Comparison of ENCODE assay signal across 10 cellular contexts in the genomic region with DNA sequence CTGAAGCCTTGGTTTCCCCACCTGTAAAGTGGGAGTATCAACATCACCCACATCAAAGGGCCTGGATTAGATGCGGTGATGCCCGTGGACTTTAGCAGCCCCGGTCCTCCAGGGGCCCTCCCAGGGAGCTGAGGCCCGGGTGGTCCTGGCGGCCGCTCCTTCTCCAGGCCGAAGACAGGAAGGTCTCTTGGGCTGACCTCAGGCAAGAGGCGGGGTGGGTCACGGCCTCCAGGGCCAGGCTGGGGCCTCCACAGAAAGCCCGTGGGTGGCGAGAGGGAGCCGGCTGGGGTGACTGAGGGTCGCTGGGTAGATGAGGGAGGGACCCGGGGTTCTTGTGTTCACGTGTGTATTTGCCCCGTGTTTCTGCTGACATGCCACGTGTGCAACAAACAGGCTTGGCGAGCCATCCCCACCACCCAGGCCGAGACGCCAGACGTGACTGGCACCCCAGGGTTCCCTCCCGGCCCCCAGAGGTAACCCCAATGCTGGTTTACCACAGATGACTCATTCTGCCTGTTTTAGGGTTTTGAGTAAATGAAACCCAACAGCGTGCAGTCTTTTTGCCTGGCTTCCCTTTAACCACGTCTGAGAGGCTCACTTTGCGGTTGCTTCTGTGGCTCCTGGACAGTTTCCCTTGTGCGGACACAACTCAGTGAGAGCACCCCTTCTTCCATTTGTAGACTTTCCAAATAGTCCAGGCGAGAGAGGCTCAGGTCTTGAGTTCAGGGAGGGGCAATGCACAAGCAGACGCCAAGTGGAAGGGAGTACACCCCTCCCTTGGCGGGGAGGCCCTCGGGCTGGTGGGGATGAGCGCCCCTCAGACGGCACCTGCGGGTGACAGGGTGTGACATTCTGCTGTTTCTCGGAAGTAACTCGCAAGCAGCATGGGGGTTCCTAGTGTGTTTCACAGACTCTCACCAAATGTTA. TPM values are rescaled to one million over a fixed set of nuclear protein-coding genes. Genes with fewer than 3 reads are reported as not detected.
DNase-seq lines count a peak whose midpoint lies in the region; ATAC-seq and TF ChIP-seq lines count a peak whose summit lies in the region.
"Had no signal": no experiment of that assay in that cellular context is flagged by ENCODE, and none has a peak within 500 bp of the region (broad histone marks: within the 10 kb centered on the region; RNA-seq: fewer than 3 reads in every experiment).

No MANE protein-coding gene starts in this region.

- no peak for TF ChIP-seq POLR2A in esophagus squamous epithelium (IDR thresholded peaks at IDR 0.05)

- WGBS in esophagus squamous epithelium, 2 donors = 58 to 90% methylated on average over 14 to 20 of the region's 35 CpGs

- H3K4me1 ChIP-seq in RWPE2 (ENCODE audit: insufficient read depth, poor library complexity, severe bottlenecking) (no peaks in the 10 kb centered on the region), esophagus squamous epithelium (peaks cover 3 to 43% (median 27%) of the 10 kb centered on the region in 3 donors)

- no peak overlapping the region for H3K4me3 ChIP-seq in RWPE2 (ENCODE audit: severe bottlenecking)
- H3K4me3 ChIP-seq in esophagus squamous epithelium = no peak overlapping the region
- H3K4me3 ChIP-seq: left ventricle myocardium inferior had no signal

- no peaks in the 10 kb centered on the region for H3K36me3 ChIP-seq in RWPE2 (ENCODE audit: low read depth)
- no peaks in the 10 kb centered on the region for H3K36me3 ChIP-seq in esophagus squamous epithelium
- H3K36me3 ChIP-seq: left ventricle myocardium inferior had no signal

- H3K9me3 ChIP-seq in RWPE2 (ENCODE audit: severe bottlenecking) (no peaks in the 10 kb centered on the region), esophagus squamous epithelium (no peaks in the 10 kb centered on the region)
- H3K9me3 ChIP-seq: left ventricle myocardium inferior had no signal

- TF ChIP-seq CTCF in RWPE2 (IDR thresholded peaks at IDR 0.05; ENCODE audit: poor library complexity, severe bottlenecking) (no peak), esophagus squamous epithelium (IDR thresholded peaks at IDR 0.05) (no peak)

- ATAC-seq in GM19023 (IDR thresholded peaks at IDR 0.05; ENCODE audit: unreplicated experiment) (peak; percentile 59), RWPE2 (ENCODE audit: low read depth) (no peak), GM18498 (IDR thresholded peaks at IDR 0.05; ENCODE audit: unreplicated experiment) (no peak), GM21381 (IDR thresholded peaks at IDR 0.05; ENCODE audit: unreplicated experiment) (no peak)

- intact Hi-C loops in esophagus squamous epithelium (cut with DNase I) = no loop called here

- no peaks in the 10 kb centered on the region for H3K27me3 ChIP-seq in RWPE2 (ENCODE audit: insufficient read depth, poor library complexity, severe bottlenecking)
- H3K27me3 ChIP-seq in esophagus squamous epithelium = peaks cover 0 to 43% (median 0%) of the 10 kb centered on the region in 4 donors

- DNase-seq in RWPE2 (ENCODE audit: low spot score) (peak; percentile 33), NCI-H187 (lab: John Stamatoyannopoulos, UW) (no peak), esophagus squamous epithelium (lab: John Stamatoyannopoulos, UW) (no peak)
- DNase-seq in activated naive CD4-positive, alpha-beta T cell treated with Interleukin-2 at 50 U/mL for 16 hours = peak; percentile 70
- peak; percentile 18 to 49 for DNase-seq in stimulated activated CD4-positive, alpha-beta T cell treated with anti-CD3 and anti-CD28 coated beads, Interleukin-4, amount 100 ng/mL, for 48 hours (ENCODE audit: low read depth in 2 of 2)
- DNase-seq: KG1 had no signal

- H3K27ac ChIP-seq in RWPE2 (ENCODE audit: poor library complexity, severe bottlenecking) (no peak overlapping the region), esophagus squamous epithelium (no peak overlapping the region)
- H3K27ac ChIP-seq: left ventricle myocardium inferior had no signal

RNA-seq across cellular contexts. Expression of a gene that starts 42.9 kb away (rescaled TPM):
- not detected for total RNA-seq in esophagus squamous epithelium

Comparison
In these comparisons a context has a peak if more than half of its experiments do, and no peak if none do; other contexts are left out.
1. DNase-seq: peak in RWPE2 (single experiment), activated naive CD4-positive, alpha-beta T cell treated with Interleukin-2 at 50 U/mL for 16 hours (single experiment) and stimulated activated CD4-positive, alpha-beta T cell treated with anti-CD3 and anti-CD28 coated beads, Interleukin-4, amount 100 ng/mL, for 48 hours (2 of 2); none in NCI-H187 (0 of 2) and esophagus squamous epithelium (single experiment).